Comparison of ENCODE assay signal across 1 cellular context in genomic region chr16:354971-355441, GRCh38.
TF ChIP-seq lines count a peak whose summit lies in the region.

No MANE protein-coding gene starts in this region.

TF ChIP-seq in H1, 55 proteins besides CTCF, POLR2A, EP300 and RAD21:
- TF ChIP-seq CHD2 (IDR thresholded peaks at IDR 0.05; ENCODE audit: low read length) (no peak), NRF1 (IDR thresholded peaks at IDR 0.05; ENCODE audit: low read depth, low read length) (no peak), ATF2 (IDR thresholded peaks at IDR 0.05; ENCODE audit: low read length) (no peak), TBP (IDR thresholded peaks at IDR 0.05; ENCODE audit: low read depth, low read length) (no peak), CREB1 (IDR thresholded peaks at IDR 0.05) (no peak), TEAD4 (IDR thresholded peaks at IDR 0.05; ENCODE audit: low read depth, low read length) (no peak)
